In the genomic region with DNA sequence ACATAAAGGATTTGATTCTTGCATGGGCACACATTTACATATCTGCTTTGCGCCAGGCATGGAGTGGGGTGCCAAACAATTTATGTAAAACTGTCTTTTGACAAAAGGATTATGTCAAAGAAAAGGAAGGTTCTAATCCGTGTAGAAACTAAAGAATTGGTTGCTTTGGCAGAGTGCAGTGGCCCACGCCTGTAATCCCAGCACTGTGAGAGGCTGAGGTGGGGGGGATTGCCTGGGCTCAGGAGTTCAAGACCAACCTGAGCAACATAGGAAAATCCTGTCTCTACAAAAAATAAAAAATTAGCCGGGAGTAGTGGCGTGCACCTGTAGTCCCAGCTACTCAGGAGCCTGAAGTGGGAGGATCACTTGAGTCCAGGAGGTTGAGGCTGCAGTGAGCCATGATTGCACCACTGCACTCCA, we compare ENCODE assay signal across 1 cellular context.
TF ChIP-seq lines count a peak whose summit lies in the region.

No MANE protein-coding gene starts in this region.

TF ChIP-seq in neural cell, 6 proteins besides CTCF, POLR2A, EP300 and RAD21 (continued from another document):
- no peak for TF ChIP-seq REST (IDR thresholded peaks at IDR 0.05; ENCODE audit: borderline replicate concordance)
- no peak for TF ChIP-seq POLR2AphosphoS5 (IDR thresholded peaks at IDR 0.05)
- no peak for TF ChIP-seq TAF1 (IDR thresholded peaks at IDR 0.05; ENCODE audit: low read depth)
TF ChIP-seq in neural cell: peak in this region for 0.
